ENCODE assay signal across 9 cellular contexts in genomic region chr19:4052114-4052992, GRCh38. TPM values are rescaled to one million over a fixed set of nuclear protein-coding genes. Genes with fewer than 3 reads are reported as not detected.
DNase-seq lines count a peak whose midpoint lies in the region; ATAC-seq and FAIRE-seq lines count a peak whose summit lies in the region.
"Had no signal": no experiment of that assay in that cellular context is flagged by ENCODE, and none has a peak within 500 bp of the region (broad histone marks: within the 10 kb centered on the region; RNA-seq: fewer than 3 reads in every experiment).

No MANE protein-coding gene starts in this region.

- intact Hi-C loops in Right ventricle myocardium superior (cut with DNase I), result no loop called here
- intact Hi-C loops in sciatic nerve (cut with DNase I), result loop anchor here (5.0 kb wide), 1 partner anchor 40 kb away; no protein-coding TSS in a partner anchor

- DNase-seq in GM03348 (ENCODE audit: low spot score) (peak; percentile 55), T1000 (lab: John Stamatoyannopoulos, UW) (peak; percentile 61), Right ventricle myocardium superior (peak; percentile 70), sciatic nerve (ENCODE audit: low spot score) (peak; percentile 83), dermis blood vessel endothelial cell (no peak), GM19239 (ENCODE audit: insufficient read length, low spot score) (no peak)
- DNase-seq in activated CD4-positive, alpha-beta T cell treated with anti-CD3 and anti-CD28 coated beads, Interleukin-2, amount 50 U/mL, for 4 hours, result no peak
- DNase-seq: NCI-H2081 treated with DMSO at 0.1 percent for 48 hours had no signal

- ATAC-seq in Right ventricle myocardium superior (ENCODE audit: poor library complexity), result peak; percentile 23
- ATAC-seq in sciatic nerve, result peak; percentile 70
- no peak for ATAC-seq in HG03159 (IDR thresholded peaks at IDR 0.05; ENCODE audit: unreplicated experiment)

- no peak for FAIRE-seq in GM19239 (lab: Jason Lieb, UNC)

RNA-seq across cellular contexts. Expression of gene ZBTB7A, which starts 14.3 kb away (rescaled TPM):
- total RNA-seq in Right ventricle myocardium superior (31.4 TPM), sciatic nerve (54.2 TPM), dermis blood vessel endothelial cell (17.4 and 30.3 TPM in 2 replicates)

RNA-seq across cellular contexts. Expression of gene PIAS4, which starts 44.8 kb away (rescaled TPM):
- total RNA-seq in Right ventricle myocardium superior, result 16.7 TPM
- 33.4 TPM for total RNA-seq in sciatic nerve
- total RNA-seq in dermis blood vessel endothelial cell, result 22.0 and 27.2 TPM in 2 replicates

Comparison
In these comparisons a context has a peak if more than half of its experiments do, and no peak if none do; other contexts are left out.
1. DNase-seq: peak in GM03348 (single experiment), T1000 (single experiment), Right ventricle myocardium superior (single experiment) and sciatic nerve (single experiment); none in dermis blood vessel endothelial cell (single experiment), activated CD4-positive, alpha-beta T cell treated with anti-CD3 and anti-CD28 coated beads, Interleukin-2, amount 50 U/mL, for 4 hours (0 of 2) and GM19239 (single experiment).